Comparison of ENCODE assay signal across 1 cellular context in genomic region chr11:68053117-68053516, GRCh38.
TF ChIP-seq lines count a peak whose summit lies in the region.

No MANE protein-coding gene starts in this region.

TF ChIP-seq in K562, 482 proteins besides CTCF, POLR2A, EP300 and RAD21:
- TF ChIP-seq ZFP1 (CRISPR knock-in tag; IDR thresholded peaks at IDR 0.05) (no peak), ZBTB33 (CRISPR knock-in tag; IDR thresholded peaks at IDR 0.05) (peak; percentile 90), SNAPC5 (CRISPR knock-in tag; IDR thresholded peaks at IDR 0.05) (no peak), NEUROD1 (IDR thresholded peaks at IDR 0.05; ENCODE audit: borderline replicate concordance, low read depth, low read length, partially characterized antibody) (no peak), RBFOX2 (IDR thresholded peaks at IDR 0.05; ENCODE audit: low read depth, low read length) (0 out of 2 replicates have a peak, but pooled peaks have one; percentile 27), GABPB2 (CRISPR knock-in tag; conservative IDR thresholded peaks at IDR 0.05) (no peak), E2F5 (CRISPR knock-in tag; IDR thresholded peaks at IDR 0.05) (no peak), RBM22 (IDR thresholded peaks at IDR 0.05; ENCODE audit: low read depth, low read length, poor library complexity, severe bottlenecking) (peak; percentile 53), SNIP1 (IDR thresholded peaks at IDR 0.05; ENCODE audit: low read depth) (no peak), POLR2G (IDR thresholded peaks at IDR 0.05; ENCODE audit: low read depth, low read length) (peak; percentile 68), EHMT2 (IDR thresholded peaks at IDR 0.05) (no peak), ZNF263 (CRISPR knock-in tag; IDR thresholded peaks at IDR 0.05; ENCODE audit: borderline replicate concordance) (0 out of 2 replicates have a peak, but pooled peaks have one; percentile 26), PHF8 (IDR thresholded peaks at IDR 0.05; ENCODE audit: borderline replicate concordance, low read length) (no peak)
